8 cellular contexts compared by ENCODE assay signal in the genomic region with DNA sequence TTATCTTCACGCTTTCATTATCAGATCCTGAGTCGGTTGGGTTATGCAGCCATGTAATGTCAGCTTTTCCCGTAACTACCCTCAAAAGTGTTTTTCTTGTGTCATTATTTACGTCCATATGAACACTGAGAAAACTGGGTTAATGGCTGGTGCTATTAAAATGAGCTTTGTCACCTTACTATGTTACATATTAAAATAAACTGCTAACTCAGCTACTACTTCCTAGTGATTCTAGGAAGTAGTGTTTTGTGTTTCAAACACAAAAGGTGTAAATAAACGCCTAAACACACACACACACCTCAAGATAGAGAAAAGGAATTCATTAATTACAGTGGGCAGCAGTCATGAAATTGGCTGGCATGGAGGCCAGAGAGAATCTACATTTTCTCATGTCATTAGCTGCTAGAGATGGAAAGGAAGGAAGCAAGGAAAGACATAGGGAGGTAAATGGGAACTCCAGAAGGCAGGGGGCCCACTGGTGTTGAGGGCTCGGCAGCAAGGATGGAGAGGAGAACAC. TPM values are rescaled to one million over a fixed set of nuclear protein-coding genes. Genes with fewer than 3 reads are reported as not detected.
DNase-seq lines count a peak whose midpoint lies in the region; ATAC-seq, FAIRE-seq and TF ChIP-seq lines count a peak whose summit lies in the region.

No MANE protein-coding gene starts in this region.

- no peaks in the 10 kb centered on the region for H3K9me2 ChIP-seq in GM23338 (ENCODE audit: insufficient read depth)

- FAIRE-seq in small intestine (lab: Jason Lieb, UNC) = no peak

- H3K4me2 ChIP-seq in GM23338 (peak overlapping the region; percentile 82), OCI-LY3 (ENCODE audit: low read length) (peak overlapping the region; percentile 90)

- TF ChIP-seq POLR2A in heart left ventricle (IDR thresholded peaks at IDR 0.05) = no peak

- no peaks in the 10 kb centered on the region for H3K9me3 Mint-ChIP-seq in GM23338

- H4K20me1 ChIP-seq in GM23338 (replicated peaks; ENCODE audit: insufficient read depth) (peaks cover 2% of the 10 kb centered on the region; the same call in 1 of the 2 replicates), OCI-LY3 (ENCODE audit: insufficient read depth, low read length) (no peaks in the 10 kb centered on the region)

- H3K4me3 Mint-ChIP-seq in GM23338 = no peak overlapping the region

- H3K9ac ChIP-seq in OCI-LY3 (ENCODE audit: low read length) = peak overlapping the region; percentile 92

- peaks cover 16% of the 10 kb centered on the region for H3F3A ChIP-seq in GM23338 (replicated peaks; ENCODE audit: low read depth)

- H3K4me3 ChIP-seq in GM23338 = peak overlapping the region; percentile 58
- peak overlapping the region; percentile 94 for H3K4me3 ChIP-seq in OCI-LY3 (ENCODE audit: low read length)
- peak overlapping the region; percentile 22 to 97 (median 82) for H3K4me3 ChIP-seq in heart left ventricle
- H3K4me3 ChIP-seq in small intestine (ENCODE audit: low read depth in 1 of 2, low read length in 2 of 2) = peak overlapping the region; percentile 29 to 32

- WGBS in heart left ventricle, 4 donors = 1 to 3% (median 2%) methylated on average over 6 of the region's 6 CpGs
- WGBS in small intestine, 3 donors = 0 to 2% (median 2%) methylated on average over 6 of the region's 6 CpGs

- H3K27me3 Mint-ChIP-seq in GM23338 (ENCODE audit: insufficient read depth, low read depth, poor library complexity) = no peaks in the 10 kb centered on the region

- H3K27me3 ChIP-seq in GM23338 (ENCODE audit: insufficient read depth) (no peaks in the 10 kb centered on the region), OCI-LY3 (ENCODE audit: low read depth, low read length) (no peaks in the 10 kb centered on the region), heart left ventricle (no peaks in the 10 kb centered on the region), small intestine (ENCODE audit: control insufficient read depth in 2 of 2, insufficient read depth in 2 of 2, low read length in 2 of 2) (no peaks in the 10 kb centered on the region)

- H3K4me1 ChIP-seq in GM23338 (ENCODE audit: insufficient read depth) (peaks cover 7% of the 10 kb centered on the region), OCI-LY3 (ENCODE audit: low read length) (peaks cover 20% of the 10 kb centered on the region), heart left ventricle (peaks cover 0 to 22% (median 13%) of the 10 kb centered on the region in 12 donors), small intestine (ENCODE audit: control insufficient read depth in 2 of 2, insufficient read depth in 1 of 2, low read depth in 1 of 2, low read length in 1 of 2) (peaks cover 0 to 4% of the 10 kb centered on the region in 2 donors)

- TF ChIP-seq CTCF in GM23338 (conservative IDR thresholded peaks at IDR 0.05; ENCODE audit: low read depth in 2 of 2) (no peak), OCI-LY3 (IDR thresholded peaks at IDR 0.05; ENCODE audit: low read depth, low read length) (no peak), heart left ventricle (IDR thresholded peaks at IDR 0.05) (no peak)

- no peaks in the 10 kb centered on the region for H3K9me3 ChIP-seq in OCI-LY3 (ENCODE audit: insufficient read depth, low read length)
- no peaks in the 10 kb centered on the region for H3K9me3 ChIP-seq in heart left ventricle
- no peaks in the 10 kb centered on the region for H3K9me3 ChIP-seq in small intestine (ENCODE audit: control insufficient read depth, low read depth)

- ATAC-seq in GM23338 (peak; percentile 1; the same call in 2 of the 3 replicates), heart left ventricle (peak in 3 of 4 donors; percentile 1 to 10 (median 1)), GM21786 (IDR thresholded peaks at IDR 0.05; ENCODE audit: unreplicated experiment) (no peak)

- peaks cover 8% of the 10 kb centered on the region for H3K4me1 Mint-ChIP-seq in GM23338

- H3K36me3 Mint-ChIP-seq in GM23338 (ENCODE audit: low read depth) = peaks cover 27% of the 10 kb centered on the region

- no peak overlapping the region for H3K27ac Mint-ChIP-seq in GM23338

- H3K36me3 ChIP-seq in GM23338 (ENCODE audit: insufficient read depth) (peaks cover 16% of the 10 kb centered on the region), OCI-LY3 (replicated peaks; ENCODE audit: low read depth, low read length) (peaks cover 12% of the 10 kb centered on the region), heart left ventricle (peaks cover 0 to 29% (median 20%) of the 10 kb centered on the region in 9 donors), small intestine (ENCODE audit: control insufficient read depth in 2 of 2, insufficient read depth in 2 of 2, low read length in 2 of 2) (no peaks in the 10 kb centered on the region)

- DNase-seq in GM23338 (ENCODE audit: low spot score) (no peak), heart left ventricle (no peak), small intestine (no peak), T-helper 1 cell (no peak), kidney tubule cell (ENCODE audit: low spot score) (no peak)
- DNase-seq in activated CD8-positive, alpha-beta memory T cell treated with anti-CD3 and anti-CD28 coated beads, Interleukin-2, amount 50 U/mL, for 4 hours = no peak

- peak overlapping the region; percentile 86 for H3K27ac ChIP-seq in GM23338 (ENCODE audit: low read depth)
- peak overlapping the region; percentile 67 for H3K27ac ChIP-seq in OCI-LY3 (ENCODE audit: low read length)
- H3K27ac ChIP-seq in heart left ventricle = peak overlapping the region; percentile 17 to 94 (median 76)
- H3K27ac ChIP-seq in small intestine (ENCODE audit: low read depth in 1 of 2, low read length in 1 of 2) = peak overlapping the region; percentile 59 to 94

- H2AFZ ChIP-seq in GM23338 = peak overlapping the region; percentile 88
- H2AFZ ChIP-seq in OCI-LY3 (ENCODE audit: low read depth, low read length) = peak overlapping the region; percentile 72; the same call in 1 of the 2 replicates

- intact Hi-C loops in heart left ventricle (cut with DNase I) = loop anchor here in 5 of 10 donors (1.0 to 5.0 kb wide), 5 partner anchors 11 to 58 kb away; partner anchors contain the start of genes AJUBA (in 2 of the 5), RBM23 (in 2 of the 5) and LRP10 (in 1 of the 5)

- peaks cover 23% of the 10 kb centered on the region for H3K79me2 ChIP-seq in GM23338 (replicated peaks; ENCODE audit: insufficient read depth)
- peaks cover 29% of the 10 kb centered on the region for H3K79me2 ChIP-seq in OCI-LY3 (ENCODE audit: low read length)

TF ChIP-seq in GM23338, 12 proteins besides CTCF, POLR2A, EP300 and RAD21:
- TF ChIP-seq JUNB (IDR thresholded peaks at IDR 0.05; ENCODE audit: unreplicated experiment) = no peak
- TF ChIP-seq CREB1 (CRISPR knock-in tag; IDR thresholded peaks at IDR 0.05; ENCODE audit: low read depth) = no peak
- no peak for TF ChIP-seq EZH2 (IDR thresholded peaks at IDR 0.05; ENCODE audit: low read depth, unreplicated experiment)
- no peak for TF ChIP-seq EZH2phosphoT487 (IDR thresholded peaks at IDR 0.05; ENCODE audit: unreplicated experiment)

RNA-seq across cellular contexts. Expression of gene PRMT5, which starts 0.7 kb away (rescaled TPM):
- 123 and 124 TPM in 2 replicates for total RNA-seq in GM23338 (2014; rRNA removed; shearing (Covaris generic))
- 68.8 and 74.5 TPM in 2 replicates for polyA plus RNA-seq in GM23338 (2016; fragmentation: Nextera tagmentation; extraction: Ambion mirVana)
- 10 to 100 TPM; 37.2 to 60.2 (median 48.8) TPM for total RNA-seq in heart left ventricle
- polyA plus RNA-seq in heart left ventricle = 100 to 1,000 TPM in 1 of 2 donors, 10 to 100 TPM in 1; 10.4 to 101 TPM
- polyA plus RNA-seq in small intestine = 10 to 100 TPM; 13.4 to 57.7 (median 15.1) TPM

RNA-seq across cellular contexts. Expression of gene RBM23, which starts 11.0 kb away (rescaled TPM):
- total RNA-seq in GM23338 (2014; rRNA removed; shearing (Covaris generic)) = 52.8 and 1,081 TPM in 2 replicates
- polyA plus RNA-seq in GM23338 (2016; fragmentation: Nextera tagmentation; extraction: Ambion mirVana) (14.4 and 15.2 TPM in 2 replicates), heart left ventricle (10 to 100 TPM; 14.8 to 52.7 TPM), small intestine (10 to 100 TPM; 35.8 to 41.4 (median 36.7) TPM)
- 10 to 100 TPM; 35.4 to 45.0 (median 41.6) TPM for total RNA-seq in heart left ventricle

RNA-seq across cellular contexts. Expression of gene HAUS4, which starts 27.0 kb away (rescaled TPM):
- total RNA-seq in GM23338 (2014; rRNA removed; shearing (Covaris generic)) = 60.4 and 85.3 TPM in 2 replicates
- polyA plus RNA-seq in GM23338 (2016; fragmentation: Nextera tagmentation; extraction: Ambion mirVana) = 20.8 and 24.6 TPM in 2 replicates
- 10 to 100 TPM; 14.0 to 42.1 (median 19.6) TPM for total RNA-seq in heart left ventricle
- polyA plus RNA-seq in heart left ventricle = 10 to 100 TPM; 13.0 to 21.7 TPM
- polyA plus RNA-seq in small intestine = 10 to 100 TPM; 34.0 to 53.2 (median 49.5) TPM

RNA-seq across cellular contexts. Expression of gene REM2, which starts 46.9 kb away (rescaled TPM):
- total RNA-seq in GM23338 (2014; rRNA removed; shearing (Covaris generic)) = 0.31 and 1.2 TPM in 2 replicates
- polyA plus RNA-seq in GM23338 (2016; fragmentation: Nextera tagmentation; extraction: Ambion mirVana) = 2.9 and 3.0 TPM in 2 replicates
- total RNA-seq in heart left ventricle = under 1 TPM in 1 of 9 donors, not detected in 8; 0.21 TPM
- under 1 TPM in 1 of 2 donors, not detected in 1; 0.06 TPM for polyA plus RNA-seq in heart left ventricle
- polyA plus RNA-seq in small intestine = 1 to 10 TPM in 1 of 3 donors, under 1 TPM in 2; 0.45 to 1.1 (median 0.90) TPM

RNA-seq across cellular contexts. Expression of gene AJUBA, which starts 52.4 kb away (rescaled TPM):
- 45.8 and 55.9 TPM in 2 replicates for total RNA-seq in GM23338 (2014; rRNA removed; shearing (Covaris generic))
- polyA plus RNA-seq in GM23338 (2016; fragmentation: Nextera tagmentation; extraction: Ambion mirVana) (11.8 and 12.5 TPM in 2 replicates), heart left ventricle (1 to 10 TPM; 6.4 to 9.9 TPM), small intestine (10 to 100 TPM in 1 of 3 donors, 1 to 10 TPM in 1, under 1 TPM in 1; 0.45 to 15.1 (median 1.9) TPM)
- total RNA-seq in heart left ventricle = 10 to 100 TPM in 5 of 9 donors, 1 to 10 TPM in 4; 5.6 to 18.0 (median 13.0) TPM

Comparison
In these comparisons a context has a peak if more than half of its experiments do, and no peak if none do; other contexts are left out.
1. H3K4me3 ChIP-seq: peak in every context shown above with its lines; median percentile 94 in OCI-LY3; 82 in heart left ventricle; 58 in GM23338; 30 in small intestine.